In the genomic region with DNA sequence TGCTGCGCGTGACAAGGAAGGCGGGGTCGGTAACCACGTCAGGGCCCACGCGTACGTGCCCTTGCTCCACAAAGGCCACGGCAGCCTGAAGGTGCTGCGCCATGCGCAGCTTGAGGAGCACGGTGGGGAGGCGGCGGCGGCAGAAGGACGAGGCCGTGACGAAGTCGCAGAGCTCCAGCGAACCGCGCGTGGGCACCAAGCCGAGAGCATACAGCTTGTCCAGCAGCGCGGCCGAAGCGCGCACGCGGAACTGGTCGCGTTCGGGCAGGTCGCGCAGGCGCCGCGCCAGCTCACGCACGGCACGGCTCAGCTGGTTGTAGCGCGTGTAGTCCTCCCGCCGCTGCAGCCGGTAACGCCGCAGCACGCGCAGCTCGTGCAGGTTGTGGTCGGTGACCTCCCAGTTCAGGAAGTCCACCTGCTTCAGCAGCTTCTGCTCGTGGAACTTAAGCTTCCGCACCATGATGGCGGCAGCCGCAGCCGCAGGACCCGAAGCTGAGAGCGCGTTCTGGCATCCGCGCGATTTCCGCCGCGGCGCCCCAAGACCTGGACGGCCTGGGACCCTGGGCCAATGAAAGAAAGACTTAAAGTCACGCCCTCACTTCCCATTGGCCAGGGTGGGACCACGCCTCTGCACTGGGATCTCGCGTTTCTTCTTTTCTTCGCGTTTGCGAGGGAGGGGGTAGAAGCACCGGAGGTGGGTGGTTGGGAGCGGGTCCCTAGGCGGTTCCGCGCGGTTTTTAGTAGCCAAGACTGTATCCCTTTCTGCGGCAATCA, we compare ENCODE assay signal across 1 cellular context.
TF ChIP-seq lines count a peak whose summit lies in the region.

A gene with protein sequence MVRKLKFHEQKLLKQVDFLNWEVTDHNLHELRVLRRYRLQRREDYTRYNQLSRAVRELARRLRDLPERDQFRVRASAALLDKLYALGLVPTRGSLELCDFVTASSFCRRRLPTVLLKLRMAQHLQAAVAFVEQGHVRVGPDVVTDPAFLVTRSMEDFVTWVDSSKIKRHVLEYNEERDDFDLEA (minus strand): TSS at position 516 of the 774 bp plus-strand sequence. CDS start 56 bp downstream, at position 460.

TF ChIP-seq in SK-N-SH, 30 proteins besides CTCF, POLR2A, EP300 and RAD21 (continued from another document):
- TF ChIP-seq FOSL2 (IDR thresholded peaks at IDR 0.05; ENCODE audit: borderline replicate concordance, low read depth) (no peak), SIN3A (IDR thresholded peaks at IDR 0.05; ENCODE audit: borderline replicate concordance, low read depth, low read length) (peak; percentile 85), SMC3 (IDR thresholded peaks at IDR 0.05; ENCODE audit: low read depth, low read length) (no peak), CHD2 (IDR thresholded peaks at IDR 0.05; ENCODE audit: low read length, partially characterized antibody) (peak; percentile 99), RCOR1 (IDR thresholded peaks at IDR 0.05; ENCODE audit: low read length) (no peak), GATA2 (CRISPR knock-in tag; IDR thresholded peaks at IDR 0.05) (no peak), FOXM1 (IDR thresholded peaks at IDR 0.05; ENCODE audit: low read depth) (no peak)
- TF ChIP-seq, protein P1, sequence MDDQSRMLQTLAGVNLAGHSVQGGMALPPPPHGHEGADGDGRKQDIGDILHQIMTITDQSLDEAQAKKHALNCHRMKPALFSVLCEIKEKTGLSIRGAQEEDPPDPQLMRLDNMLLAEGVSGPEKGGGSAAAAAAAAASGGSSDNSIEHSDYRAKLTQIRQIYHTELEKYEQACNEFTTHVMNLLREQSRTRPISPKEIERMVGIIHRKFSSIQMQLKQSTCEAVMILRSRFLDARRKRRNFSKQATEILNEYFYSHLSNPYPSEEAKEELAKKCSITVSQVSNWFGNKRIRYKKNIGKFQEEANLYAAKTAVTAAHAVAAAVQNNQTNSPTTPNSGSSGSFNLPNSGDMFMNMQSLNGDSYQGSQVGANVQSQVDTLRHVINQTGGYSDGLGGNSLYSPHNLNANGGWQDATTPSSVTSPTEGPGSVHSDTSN (IDR thresholded peaks at IDR 0.05): no peak; the same call in 1 of the 2 replicates
- TF ChIP-seq, protein P2, sequence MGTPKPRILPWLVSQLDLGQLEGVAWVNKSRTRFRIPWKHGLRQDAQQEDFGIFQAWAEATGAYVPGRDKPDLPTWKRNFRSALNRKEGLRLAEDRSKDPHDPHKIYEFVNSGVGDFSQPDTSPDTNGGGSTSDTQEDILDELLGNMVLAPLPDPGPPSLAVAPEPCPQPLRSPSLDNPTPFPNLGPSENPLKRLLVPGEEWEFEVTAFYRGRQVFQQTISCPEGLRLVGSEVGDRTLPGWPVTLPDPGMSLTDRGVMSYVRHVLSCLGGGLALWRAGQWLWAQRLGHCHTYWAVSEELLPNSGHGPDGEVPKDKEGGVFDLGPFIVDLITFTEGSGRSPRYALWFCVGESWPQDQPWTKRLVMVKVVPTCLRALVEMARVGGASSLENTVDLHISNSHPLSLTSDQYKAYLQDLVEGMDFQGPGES (IDR thresholded peaks at IDR 0.05; ENCODE audit: low read depth, low read length): peak; percentile 53
- TF ChIP-seq, protein P3, sequence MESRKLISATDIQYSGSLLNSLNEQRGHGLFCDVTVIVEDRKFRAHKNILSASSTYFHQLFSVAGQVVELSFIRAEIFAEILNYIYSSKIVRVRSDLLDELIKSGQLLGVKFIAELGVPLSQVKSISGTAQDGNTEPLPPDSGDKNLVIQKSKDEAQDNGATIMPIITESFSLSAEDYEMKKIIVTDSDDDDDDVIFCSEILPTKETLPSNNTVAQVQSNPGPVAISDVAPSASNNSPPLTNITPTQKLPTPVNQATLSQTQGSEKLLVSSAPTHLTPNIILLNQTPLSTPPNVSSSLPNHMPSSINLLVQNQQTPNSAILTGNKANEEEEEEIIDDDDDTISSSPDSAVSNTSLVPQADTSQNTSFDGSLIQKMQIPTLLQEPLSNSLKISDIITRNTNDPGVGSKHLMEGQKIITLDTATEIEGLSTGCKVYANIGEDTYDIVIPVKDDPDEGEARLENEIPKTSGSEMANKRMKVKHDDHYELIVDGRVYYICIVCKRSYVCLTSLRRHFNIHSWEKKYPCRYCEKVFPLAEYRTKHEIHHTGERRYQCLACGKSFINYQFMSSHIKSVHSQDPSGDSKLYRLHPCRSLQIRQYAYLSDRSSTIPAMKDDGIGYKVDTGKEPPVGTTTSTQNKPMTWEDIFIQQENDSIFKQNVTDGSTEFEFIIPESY (IDR thresholded peaks at IDR 0.05; ENCODE audit: borderline replicate concordance, low read depth): peak; percentile 98
